In genomic region chr1:46449223-46450159, GRCh38 we compare ENCODE assay signal across 15 cellular contexts. TPM values are rescaled to one million over a fixed set of nuclear protein-coding genes. Genes with fewer than 3 reads are reported as not detected.
"Had no signal": no experiment of that assay in that cellular context is flagged by ENCODE, and none has a peak within 500 bp of the region (broad histone marks: within the 10 kb centered on the region; RNA-seq: fewer than 3 reads in every experiment).

No MANE protein-coding gene starts in this region.

- H3K9me3 ChIP-seq: body of pancreas, gastrocnemius medialis, ovary had no signal

- H3K27ac ChIP-seq: body of pancreas, gastrocnemius medialis, ovary had no signal

- H3K27me3 ChIP-seq: ovary had no signal

- H3K4me3 Mint-ChIP-seq: activated naive CD4-positive, alpha-beta T cell treated with anti-CD3 and anti-CD28 coated beads for 36 hours; activated T-helper 1 cell treated with anti-CD3 and anti-CD28 coated beads, Interleukin-12 subunit alpha, Interleukin-12 subunit beta, Interleukin-2, Interleukin-4 antibody, amounts not matched to agents 30 ng/mL and 10 ng/mL and 1 ng/mL, durations not matched to agents 14 hours and 24 hours and 36 hours; central memory CD8-positive, alpha-beta T cell had no signal

- ATAC-seq: body of pancreas, gastrocnemius medialis had no signal

- H3K9me3 Mint-ChIP-seq: activated naive CD4-positive, alpha-beta T cell treated with anti-CD3 and anti-CD28 coated beads for 36 hours; activated T-helper 1 cell treated with anti-CD3 and anti-CD28 coated beads, Interleukin-12 subunit alpha, Interleukin-12 subunit beta, Interleukin-2, Interleukin-4 antibody, amounts not matched to agents 30 ng/mL and 10 ng/mL and 1 ng/mL, durations not matched to agents 14 hours and 24 hours and 36 hours; central memory CD8-positive, alpha-beta T cell; neural crest cell had no signal

- H3K4me1 ChIP-seq: gastrocnemius medialis had no signal

- H3K27ac Mint-ChIP-seq: activated naive CD4-positive, alpha-beta T cell treated with anti-CD3 and anti-CD28 coated beads for 36 hours; activated T-helper 1 cell treated with anti-CD3 and anti-CD28 coated beads, Interleukin-12 subunit alpha, Interleukin-12 subunit beta, Interleukin-2, Interleukin-4 antibody, amounts not matched to agents 30 ng/mL and 10 ng/mL and 1 ng/mL, durations not matched to agents 14 hours and 24 hours and 36 hours had no signal

- H3K36me3 ChIP-seq: gastrocnemius medialis, ovary had no signal

- H3K4me3 ChIP-seq: body of pancreas, ovary had no signal

- DNase-seq: activated CD4-positive, CD25-positive, alpha-beta regulatory T cell; activated CD8-positive, alpha-beta memory T cell treated with anti-CD3 and anti-CD28 coated beads, Interleukin-2, amount 50 U/mL, for 48 hours; activated naive CD4-positive, alpha-beta T cell treated with anti-CD3 and anti-CD28 coated beads for 36 hours; body of pancreas; cortex of kidney; effector CD8-positive, alpha-beta T cell; gastrocnemius medialis; ovary; stimulated activated CD4-positive, alpha-beta T cell treated with anti-CD3 and anti-CD28 coated beads, Interleukin-2, amount 100 ng/mL, for 48 hours had no signal

RNA-seq across cellular contexts. Expression of gene DMBX1, which starts 40.1 kb away (rescaled TPM):
- total RNA-seq: activated naive CD4-positive, alpha-beta T cell treated with anti-CD3 and anti-CD28 coated beads for 36 hours; activated T-helper 1 cell treated with anti-CD3 and anti-CD28 coated beads, Interleukin-12 subunit alpha, Interleukin-12 subunit beta, Interleukin-2, Interleukin-4 antibody, amounts not matched to agents 30 ng/mL and 10 ng/mL and 1 ng/mL, durations not matched to agents 14 hours and 24 hours and 36 hours; body of pancreas; gastrocnemius medialis; myocyte; neural crest cell; ovary; T-helper 1 cell treated with Interleukin-12 subunit alpha and Interleukin-12 subunit beta and Interleukin-4 antibody, amounts not matched to agents 30 ng/mL and 1 ng/mL, for 36 hours; urinary bladder had no signal

RNA-seq across cellular contexts. Expression of gene FAAH, which starts 55.4 kb away (rescaled TPM):
- total RNA-seq: myocyte had no signal
